ENCODE assay signal across 21 cellular contexts in genomic region chr2:8674420-8675009, GRCh38. TPM values are rescaled to one million over a fixed set of nuclear protein-coding genes. Genes with fewer than 3 reads are reported as not detected.
DNase-seq lines count a peak whose midpoint lies in the region; ATAC-seq and TF ChIP-seq lines count a peak whose summit lies in the region.
"Had no signal": no experiment of that assay in that cellular context is flagged by ENCODE, and none has a peak within 500 bp of the region (broad histone marks: within the 10 kb centered on the region; RNA-seq: fewer than 3 reads in every experiment).

No MANE protein-coding gene starts in this region.

- peaks cover 14% of the 10 kb centered on the region for H3K9me3 Mint-ChIP-seq in CD4-positive, alpha-beta T cell
- peaks cover 14% of the 10 kb centered on the region for H3K9me3 Mint-ChIP-seq in endothelial cell (ENCODE audit: unreplicated experiment)
- H3K9me3 Mint-ChIP-seq in neural crest cell, result peaks cover 10% of the 10 kb centered on the region

- H3K27me3 ChIP-seq in CD4-positive, alpha-beta T cell (ENCODE audit: control insufficient read depth, insufficient read depth, low read length), result peaks cover 37% of the 10 kb centered on the region
- H3K27me3 ChIP-seq in Karpas-422 (ENCODE audit: low read length), result no peaks in the 10 kb centered on the region

- H4K20me1 ChIP-seq in Karpas-422 (ENCODE audit: insufficient read depth, low read depth, low read length), result no peaks in the 10 kb centered on the region
- H4K20me1 ChIP-seq: BLaER1 treated with 17β-estradiol and CSF1 and Interleukin-3, amounts not matched to agents 10 nM and 100 nM had no signal

- H3K4me1 Mint-ChIP-seq in CD4-positive, alpha-beta T cell (ENCODE audit: low read depth), result peaks cover 19% of the 10 kb centered on the region
- H3K4me1 Mint-ChIP-seq in endothelial cell (ENCODE audit: unreplicated experiment), result peaks cover 10% of the 10 kb centered on the region
- H3K4me1 Mint-ChIP-seq in neural crest cell, result peaks cover 22% of the 10 kb centered on the region

- no peaks in the 10 kb centered on the region for H3K79me2 ChIP-seq in Karpas-422 (ENCODE audit: low read length)

- POLR2A ChIA-PET in CD4-positive, alpha-beta T cell (lab: Charles Lee), result no interaction called here

- no peak overlapping the region for H3K27ac Mint-ChIP-seq in CD4-positive, alpha-beta T cell
- no peak overlapping the region for H3K27ac Mint-ChIP-seq in endothelial cell (ENCODE audit: unreplicated experiment)
- no peak overlapping the region for H3K27ac Mint-ChIP-seq in neural crest cell (ENCODE audit: unreplicated experiment)
- H3K27ac Mint-ChIP-seq: CD8-positive, alpha-beta T cell had no signal

- no peak overlapping the region for H2AFZ ChIP-seq in Karpas-422 (ENCODE audit: low read length)

- H3K4me3 ChIP-seq in Karpas-422 (ENCODE audit: low read length), result no peak overlapping the region
- H3K4me3 ChIP-seq: BLaER1 treated with 17β-estradiol and CSF1 and Interleukin-3, amounts not matched to agents 10 nM and 100 nM had no signal

- H3K27me3 Mint-ChIP-seq in CD4-positive, alpha-beta T cell, result peaks cover 50% of the 10 kb centered on the region
- peaks cover 24% of the 10 kb centered on the region for H3K27me3 Mint-ChIP-seq in endothelial cell (ENCODE audit: unreplicated experiment)
- H3K27me3 Mint-ChIP-seq in neural crest cell (ENCODE audit: low read depth), result peaks cover 41% of the 10 kb centered on the region

- H3K9me3 ChIP-seq in CD4-positive, alpha-beta T cell (ENCODE audit: control insufficient read depth, low read length), result peaks cover 35% of the 10 kb centered on the region
- H3K9me3 ChIP-seq in Karpas-422 (ENCODE audit: low read length), result no peaks in the 10 kb centered on the region

- no peak for ATAC-seq in CD4-positive, alpha-beta T cell (ENCODE audit: poor library complexity)
- no peak for ATAC-seq in GM18861 (IDR thresholded peaks at IDR 0.05; ENCODE audit: unreplicated experiment)
- ATAC-seq: CD8-positive, alpha-beta T cell; SK-N-SH treated with all-trans-retinoic acid at 6 μM for 48 hours had no signal

- H3K36me3 Mint-ChIP-seq in CD4-positive, alpha-beta T cell (ENCODE audit: low read depth), result peaks cover 7% of the 10 kb centered on the region
- H3K36me3 Mint-ChIP-seq in endothelial cell (ENCODE audit: low read depth, unreplicated experiment) (peaks cover 10% of the 10 kb centered on the region), neural crest cell (ENCODE audit: low read depth) (peaks cover 9% of the 10 kb centered on the region)

- H3K27ac ChIP-seq in CD4-positive, alpha-beta T cell (ENCODE audit: low read depth, low read length), result no peak overlapping the region
- H3K27ac ChIP-seq in Karpas-422 (ENCODE audit: low read length), result no peak overlapping the region
- H3K27ac ChIP-seq: 22Rv1; BLaER1 treated with 17β-estradiol and CSF1 and Interleukin-3, amounts not matched to agents 10 nM and 100 nM had no signal

- CTCF ChIA-PET in CD4-positive, alpha-beta T cell (lab: Charles Lee), result no interaction called here

- peaks cover 12% of the 10 kb centered on the region for H3K4me1 ChIP-seq in Karpas-422 (ENCODE audit: low read length)

- H3K4me2 ChIP-seq in Karpas-422 (ENCODE audit: low read depth, low read length, poor library complexity, severe bottlenecking), result no peak overlapping the region
- H3K4me2 ChIP-seq: BLaER1 treated with 17β-estradiol and CSF1 and Interleukin-3, amounts not matched to agents 10 nM and 100 nM had no signal

- peak overlapping the region; percentile 25 for H3K4me3 Mint-ChIP-seq in CD4-positive, alpha-beta T cell
- peak overlapping the region; percentile 64 for H3K4me3 Mint-ChIP-seq in endothelial cell (ENCODE audit: unreplicated experiment)
- H3K4me3 Mint-ChIP-seq in neural crest cell, result peak overlapping the region; percentile 25
- H3K4me3 Mint-ChIP-seq: CD8-positive, alpha-beta T cell had no signal

- no peak for TF ChIP-seq CTCF in CD4-positive, alpha-beta T cell (IDR thresholded peaks at IDR 0.05)
- TF ChIP-seq CTCF in endothelial cell (IDR thresholded peaks at IDR 0.05; ENCODE audit: unreplicated experiment), result no peak
- no peak for TF ChIP-seq CTCF in neural crest cell (conservative IDR thresholded peaks at IDR 0.05)

- no peak overlapping the region for H3K9ac ChIP-seq in Karpas-422 (ENCODE audit: low read length)
- H3K9ac ChIP-seq: BLaER1 treated with 17β-estradiol and CSF1 and Interleukin-3, amounts not matched to agents 10 nM and 100 nM had no signal

- H3K36me3 ChIP-seq in Karpas-422 (ENCODE audit: insufficient read depth, low read length), result no peaks in the 10 kb centered on the region

- intact Hi-C loops in CD4-positive, alpha-beta T cell (cut with DNase I, micrococcal nuclease), result loop anchor here in 1 of 2 experiments (5.0 kb wide), 2 partner anchors 197 to 328 kb away; partner anchors contain the start of gene MBOAT2

- DNase-seq in DMS53 (lab: John Stamatoyannopoulos, UW), result peak; percentile 11
- no peak for DNase-seq in DMS53 treated with DMSO at 0.1 percent for 48 hours (lab: John Stamatoyannopoulos, UW; ENCODE audit: unreplicated experiment)
- DNase-seq in CD4-positive, alpha-beta T cell, result no peak
- DNase-seq in endothelial cell (ENCODE audit: low spot score), result no peak
- no peak for DNase-seq in neural crest cell (ENCODE audit: low read depth, low spot score)
- DNase-seq in midbrain (lab: John Stamatoyannopoulos, UW), result no peak
- no peak for DNase-seq in Karpas-422
- DNase-seq: ACHN; CD8-positive, alpha-beta T cell; DMS153; GDM1; NCI-H1092; NCI-H1436; NCI-H187 treated with DMSO at 0.1 percent for 48 hours; NCI-H2107; NCI-H69; SIG-M5 had no signal

- H3K9me2 ChIP-seq in Karpas-422 (replicated peaks; ENCODE audit: insufficient read depth, low read length), result no peaks in the 10 kb centered on the region

RNA-seq across cellular contexts. Expression of gene ID2, which starts 7.3 kb away (rescaled TPM):
- total RNA-seq in CD4-positive, alpha-beta T cell, result 100 to 1,000 TPM; 238 to 242 TPM
- total RNA-seq in endothelial cell (ENCODE audit: unreplicated experiment) (9.4 TPM), neural crest cell (44.1 and 46.1 TPM in 2 replicates)
- total RNA-seq in Karpas-422 (2014; rRNA removed; shearing (Covaris generic); ENCODE audit: low replicate concordance), result 33.9 and 57.6 TPM in 2 replicates
